ENCODE assay signal across 8 cellular contexts in the genomic region with DNA sequence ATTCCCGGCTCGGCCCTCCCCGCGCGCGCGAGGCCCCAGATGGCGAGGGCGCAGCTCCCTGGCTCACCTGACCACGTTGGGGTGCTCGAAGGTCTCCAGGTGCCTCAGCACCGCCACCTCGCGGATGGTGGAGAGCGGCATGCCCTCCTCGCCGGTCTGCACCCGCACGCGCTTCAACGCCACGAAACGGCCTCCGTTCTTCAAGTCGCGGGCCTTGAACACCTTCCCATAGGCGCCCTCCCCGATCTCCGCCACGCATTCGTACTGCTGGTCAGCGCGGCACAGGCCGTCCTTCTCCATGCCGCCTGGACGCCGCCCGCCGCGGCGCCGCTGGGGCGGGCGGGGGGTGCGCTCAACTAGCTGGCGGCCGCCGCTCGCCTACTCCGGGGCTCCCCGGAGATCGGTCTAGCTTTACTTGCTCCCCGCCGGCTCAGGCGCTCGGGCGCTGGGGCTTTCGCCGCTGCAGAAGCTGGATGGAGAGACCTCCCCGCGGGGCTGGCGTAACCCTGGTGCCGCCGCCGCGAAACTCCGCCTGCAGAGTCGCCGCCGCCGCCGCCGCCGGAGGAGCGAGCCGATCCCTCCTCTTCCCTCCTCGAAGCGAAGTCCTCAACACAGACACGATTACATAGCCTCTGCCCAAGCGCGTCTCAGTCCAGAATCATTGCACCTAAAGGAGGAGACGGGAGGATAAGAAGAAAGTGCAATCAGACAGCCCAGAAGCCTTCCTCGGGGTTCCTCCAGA. TPM values are rescaled to one million over a fixed set of nuclear protein-coding genes. Genes with fewer than 3 reads are reported as not detected.
DNase-seq lines count a peak whose midpoint lies in the region; ATAC-seq and TF ChIP-seq lines count a peak whose summit lies in the region.

No MANE protein-coding gene starts in this region.

- H3K79me2 ChIP-seq in OCI-LY1 (ENCODE audit: insufficient read depth, low read length): peaks cover 45% of the 10 kb centered on the region

- peak overlapping the region; percentile 80 for H3K4me3 ChIP-seq in OCI-LY1 (ENCODE audit: low read depth, low read length, poor library complexity, severe bottlenecking)
- peak overlapping the region; percentile 69 to 94 (median 77) for H3K4me3 ChIP-seq in esophagus muscularis mucosa

- H3K27ac Mint-ChIP-seq in naive B cell: peak overlapping the region; percentile 72 to 94 (median 92)
- peak overlapping the region; percentile 97 for H3K27ac Mint-ChIP-seq in stimulated activated naive B cell treated with anti-CD40 and anti-IgM and Interleukin-4, amounts not matched to agents 10 μg/mL and 1 μg/mL and 100 μg/mL, for 72 hours

- peak overlapping the region; percentile 86 for H3K4me2 ChIP-seq in OCI-LY1 (ENCODE audit: low read length)

- peaks cover 0 to 9% of the 10 kb centered on the region in 2 donors for H3K36me3 Mint-ChIP-seq in naive B cell
- H3K36me3 Mint-ChIP-seq in stimulated activated naive B cell treated with anti-CD40 and anti-IgM and Interleukin-4, amounts not matched to agents 10 μg/mL and 1 μg/mL and 100 μg/mL, for 72 hours: peaks cover 5 to 19% of the 10 kb centered on the region in 2 donors

- H4K20me1 ChIP-seq in OCI-LY1 (ENCODE audit: insufficient read depth, low read length): no peaks in the 10 kb centered on the region

- peak; percentile 70 for TF ChIP-seq CTCF in GM20000 (IDR thresholded peaks at IDR 0.05; ENCODE audit: extremely low read depth, missing control alignments)
- TF ChIP-seq CTCF in OCI-LY1 (IDR thresholded peaks at IDR 0.05; ENCODE audit: low read length): peak; percentile 99
- peak; percentile 82 to 93 (median 91) for TF ChIP-seq CTCF in esophagus muscularis mucosa (IDR thresholded peaks at IDR 0.05)

- H3K36me3 ChIP-seq in OCI-LY1 (ENCODE audit: insufficient read depth, low read length) (peaks cover 42% of the 10 kb centered on the region), esophagus muscularis mucosa (no peaks in the 10 kb centered on the region)

- H3K4me1 ChIP-seq in OCI-LY1 (ENCODE audit: insufficient read depth, low read length, severe bottlenecking) (peaks cover 44% of the 10 kb centered on the region), esophagus muscularis mucosa (peaks cover 42 to 55% (median 51%) of the 10 kb centered on the region in 4 donors)

- H3K27me3 Mint-ChIP-seq in naive B cell: no peaks in the 10 kb centered on the region
- no peaks in the 10 kb centered on the region for H3K27me3 Mint-ChIP-seq in stimulated activated naive B cell treated with anti-CD40 and anti-IgM and Interleukin-4, amounts not matched to agents 10 μg/mL and 1 μg/mL and 100 μg/mL, for 72 hours

- H3K27ac ChIP-seq in OCI-LY1 (ENCODE audit: low read depth, low read length, poor library complexity, severe bottlenecking): peak overlapping the region; percentile 90
- H3K27ac ChIP-seq in esophagus muscularis mucosa (replicated peaks in 1 of 4): peak overlapping the region; percentile 88 to 96 (median 89)

- H3K9me3 Mint-ChIP-seq in naive B cell: no peaks in the 10 kb centered on the region
- H3K9me3 Mint-ChIP-seq in stimulated activated naive B cell treated with anti-CD40 and anti-IgM and Interleukin-4, amounts not matched to agents 10 μg/mL and 1 μg/mL and 100 μg/mL, for 72 hours: no peaks in the 10 kb centered on the region

- H3K9ac ChIP-seq in OCI-LY1 (ENCODE audit: low read length): peak overlapping the region; percentile 64

- intact Hi-C loops in esophagus muscularis mucosa (cut with DNase I): loop anchor here (2.0 to 5.0 kb wide), 4 partner anchors 36 to 210 kb away; no protein-coding TSS in a partner anchor

- in situ Hi-C loops in Caki2 (cut with HindIII; ENCODE audit: low pct_unique_long_range_greater_than_20kb, low sequenced_read_pairs): no loop called here

- H2AFZ ChIP-seq in OCI-LY1 (ENCODE audit: low read length): no peak overlapping the region

- no peak for TF ChIP-seq EP300 in esophagus muscularis mucosa (IDR thresholded peaks at IDR 0.05)

- ATAC-seq in naive B cell (ENCODE audit: low read depth in 2 of 2): peak; percentile 67 to 70
- peak; percentile 71 to 72 for ATAC-seq in stimulated activated naive B cell treated with anti-CD40 and anti-IgM and Interleukin-4, amounts not matched to agents 10 μg/mL and 1 μg/mL and 100 μg/mL, for 72 hours (replicated peaks)

- H3F3A ChIP-seq in OCI-LY1 (ENCODE audit: insufficient read depth, low read length): peaks cover 10% of the 10 kb centered on the region; the same call in 1 of the 2 replicates

- no peak for TF ChIP-seq POLR2A in esophagus muscularis mucosa (IDR thresholded peaks at IDR 0.05; ENCODE audit: low read depth)

- DNase-seq in Caki2 (ENCODE audit: low read depth) (peak; percentile 81), GM20000 (ENCODE audit: low spot score) (peak; percentile 85), HT-29 (ENCODE audit: low spot score) (peak; percentile 97), esophagus muscularis mucosa (ENCODE audit: extremely low spot score) (peak; percentile 94), naive B cell (peak; percentile 85)
- DNase-seq in activated T-cell treated with anti-CD3 and anti-CD28 coated beads, Interleukin-2, amount 50 U/mL, for 1 hour: peak; percentile 90
- DNase-seq in stimulated activated naive B cell treated with anti-CD40 and anti-IgM and Interleukin-4, amounts not matched to agents 10 μg/mL and 1 μg/mL and 100 μg/mL, for 72 hours: peak; percentile 85

- peaks cover 39 to 48% (median 39%) of the 10 kb centered on the region in 3 donors for H3K4me1 Mint-ChIP-seq in naive B cell
- peaks cover 21 to 36% of the 10 kb centered on the region in 2 donors for H3K4me1 Mint-ChIP-seq in stimulated activated naive B cell treated with anti-CD40 and anti-IgM and Interleukin-4, amounts not matched to agents 10 μg/mL and 1 μg/mL and 100 μg/mL, for 72 hours

- H3K9me3 ChIP-seq in OCI-LY1 (ENCODE audit: low read length) (no peaks in the 10 kb centered on the region), esophagus muscularis mucosa (no peaks in the 10 kb centered on the region)

- no peaks in the 10 kb centered on the region for H3K9me2 ChIP-seq in OCI-LY1 (ENCODE audit: low read depth, low read length)

- peak overlapping the region; percentile 91 to 100 (median 96) for H3K4me3 Mint-ChIP-seq in naive B cell
- H3K4me3 Mint-ChIP-seq in stimulated activated naive B cell treated with anti-CD40 and anti-IgM and Interleukin-4, amounts not matched to agents 10 μg/mL and 1 μg/mL and 100 μg/mL, for 72 hours: peak overlapping the region; percentile 88 to 99

- WGBS in esophagus muscularis mucosa: 1% methylated on average over 28 of the region's 83 CpGs

- no peaks in the 10 kb centered on the region for H3K27me3 ChIP-seq in OCI-LY1 (ENCODE audit: insufficient read depth, low read length)
- no peaks in the 10 kb centered on the region for H3K27me3 ChIP-seq in esophagus muscularis mucosa

RNA-seq across cellular contexts. Expression of a gene that starts 3.2 kb away (rescaled TPM):
- total RNA-seq in Caki2 (2014; rRNA removed; shearing (Covaris generic); ENCODE audit: low replicate concordance): 28.6 and 34.8 TPM in 2 replicates
- total RNA-seq in HT-29 (2014; rRNA removed; shearing (Covaris generic)): 48.8 and 59.5 TPM in 2 replicates
- 10 to 100 TPM; 22.2 to 45.4 (median 36.4) TPM for total RNA-seq in esophagus muscularis mucosa
- polyA plus RNA-seq in naive B cell (ENCODE audit: low read depth in 6 of 6): 10 to 100 TPM in 3 of 6 donors, 1 to 10 TPM in 3; 3.3 to 15.7 (median 9.6) TPM

Comparison
In these comparisons a context has a peak if more than half of its experiments do, and no peak if none do; other contexts are left out.
1. Peak in every context shown above with its lines: DNase-seq, ATAC-seq, H3K4me3 ChIP-seq and H3K27ac ChIP-seq.